ENCODE assay signal across 8 cellular contexts in the genomic region with DNA sequence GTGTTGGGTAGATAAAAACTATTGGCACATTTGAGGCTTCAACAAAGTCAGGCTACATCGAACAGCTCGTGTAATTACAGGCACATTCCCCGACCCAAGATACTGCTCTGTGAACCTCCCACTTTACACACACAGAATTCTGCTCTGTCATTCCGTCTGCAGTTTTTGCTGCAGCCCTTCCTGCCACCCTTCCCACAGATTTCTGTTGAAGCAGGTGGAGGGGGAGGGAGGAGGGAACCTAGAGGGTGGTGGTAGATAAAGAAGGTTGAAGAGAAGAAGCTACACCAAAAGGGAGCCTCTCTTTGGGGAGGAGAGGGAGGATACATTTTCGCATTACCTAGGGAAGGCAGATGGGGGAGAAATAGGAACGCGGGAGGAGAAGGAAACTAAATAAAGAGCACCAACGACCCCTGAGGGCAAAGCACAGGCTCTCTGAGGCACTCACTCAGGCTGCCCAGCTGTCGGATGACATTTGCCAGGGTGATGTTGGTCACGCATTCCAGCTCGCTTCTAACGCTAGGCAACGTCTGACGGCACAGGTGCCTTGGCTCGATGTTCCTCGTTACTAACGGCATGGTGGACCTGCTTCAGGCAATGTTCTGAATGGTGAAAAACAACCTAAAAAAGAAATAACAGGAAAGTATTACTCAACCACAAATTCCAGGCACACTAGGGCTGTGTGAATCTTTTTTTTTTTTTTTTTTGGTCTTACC. TPM values are rescaled to one million over a fixed set of nuclear protein-coding genes. Genes with fewer than 3 reads are reported as not detected.
DNase-seq lines count a peak whose midpoint lies in the region; ATAC-seq and TF ChIP-seq lines count a peak whose summit lies in the region.

No MANE protein-coding gene starts in this region.

- H3K9me3 ChIP-seq in testis: no peaks in the 10 kb centered on the region

- no peaks in the 10 kb centered on the region for H3K36me3 ChIP-seq in testis (ENCODE audit: low read depth, missing control alignments)

- H3K4me3 ChIP-seq in testis: no peak overlapping the region

- no peaks in the 10 kb centered on the region for H3K27me3 Mint-ChIP-seq in memory B cell

- DNase-seq in DMS79 (lab: John Stamatoyannopoulos, UW) (peak; percentile 48), NOMO-1 treated with dmso at 0.1 percent for 144 hours (lab: John Stamatoyannopoulos, UW; ENCODE audit: unreplicated experiment) (peak; percentile 12), cerebellum (ENCODE audit: low spot score) (peak; percentile 17), memory B cell (ENCODE audit: low spot score in 2 of 2) (no peak), testis (no peak), SKM-1 treated with dmso at 0.1 percent for 144 hours (lab: John Stamatoyannopoulos, UW; ENCODE audit: unreplicated experiment) (no peak), hepatic stellate cell (ENCODE audit: low spot score) (no peak)

- WGBS in testis, 2 donors: 36 to 43% methylated on average over 17 of the region's 17 CpGs

- intact Hi-C loops in testis (cut with DNase I; ENCODE audit: low total_unique reads): no loop called here

- peak overlapping the region; percentile 77 to 80 for H3K27ac ChIP-seq in testis

- peaks cover 50% of the 10 kb centered on the region for H3K4me1 Mint-ChIP-seq in memory B cell

- no peaks in the 10 kb centered on the region for H3K9me3 Mint-ChIP-seq in memory B cell

- no peak for TF ChIP-seq POLR2A in testis (IDR thresholded peaks at IDR 0.05)

- H3K36me3 Mint-ChIP-seq in memory B cell: peaks cover 8% of the 10 kb centered on the region

- H3K27ac Mint-ChIP-seq in memory B cell: peak overlapping the region; percentile 88

- no peak overlapping the region for H3K4me3 Mint-ChIP-seq in memory B cell

- ATAC-seq in memory B cell (ENCODE audit: low read depth) (no peak), GM21717 (IDR thresholded peaks at IDR 0.05; ENCODE audit: unreplicated experiment) (no peak)

- H3K4me1 ChIP-seq in testis: peaks cover 58% of the 10 kb centered on the region

- no peaks in the 10 kb centered on the region for H3K27me3 ChIP-seq in testis

- no peak for TF ChIP-seq CTCF in testis (IDR thresholded peaks at IDR 0.05)

RNA-seq across cellular contexts. Expression of a gene that starts 36.0 kb away (rescaled TPM):
- total RNA-seq in cerebellum (1.00 TPM), testis (under 1 TPM; 0.12 to 0.47 TPM)
- polyA plus RNA-seq in testis (ENCODE audit: insufficient read depth, low read depth, low replicate concordance): 0.20 TPM

RNA-seq across cellular contexts. Expression of a gene that starts 45.3 kb away (rescaled TPM):
- total RNA-seq in cerebellum (not detected), testis (1 to 10 TPM in 1 of 2 donors, under 1 TPM in 1; 0.24 to 1.5 TPM)
- 0.76 TPM for polyA plus RNA-seq in testis (ENCODE audit: insufficient read depth, low read depth, low replicate concordance)

RNA-seq across cellular contexts. Expression of a gene that starts 53.8 kb away (rescaled TPM):
- total RNA-seq in cerebellum (not detected), testis (1 to 10 TPM; 3.6 to 6.9 TPM)
- 0.54 TPM for polyA plus RNA-seq in testis (ENCODE audit: insufficient read depth, low read depth, low replicate concordance)

Comparison
In these comparisons a context has a peak if more than half of its experiments do, and no peak if none do; other contexts are left out.
1. DNase-seq: peak in DMS79 (single experiment), NOMO-1 treated with dmso at 0.1 percent for 144 hours (single experiment) and cerebellum (single experiment); none in memory B cell (0 of 2), testis (single experiment), SKM-1 treated with dmso at 0.1 percent for 144 hours (single experiment) and hepatic stellate cell (single experiment).